1 cellular context compared by ENCODE assay signal in the genomic region with DNA sequence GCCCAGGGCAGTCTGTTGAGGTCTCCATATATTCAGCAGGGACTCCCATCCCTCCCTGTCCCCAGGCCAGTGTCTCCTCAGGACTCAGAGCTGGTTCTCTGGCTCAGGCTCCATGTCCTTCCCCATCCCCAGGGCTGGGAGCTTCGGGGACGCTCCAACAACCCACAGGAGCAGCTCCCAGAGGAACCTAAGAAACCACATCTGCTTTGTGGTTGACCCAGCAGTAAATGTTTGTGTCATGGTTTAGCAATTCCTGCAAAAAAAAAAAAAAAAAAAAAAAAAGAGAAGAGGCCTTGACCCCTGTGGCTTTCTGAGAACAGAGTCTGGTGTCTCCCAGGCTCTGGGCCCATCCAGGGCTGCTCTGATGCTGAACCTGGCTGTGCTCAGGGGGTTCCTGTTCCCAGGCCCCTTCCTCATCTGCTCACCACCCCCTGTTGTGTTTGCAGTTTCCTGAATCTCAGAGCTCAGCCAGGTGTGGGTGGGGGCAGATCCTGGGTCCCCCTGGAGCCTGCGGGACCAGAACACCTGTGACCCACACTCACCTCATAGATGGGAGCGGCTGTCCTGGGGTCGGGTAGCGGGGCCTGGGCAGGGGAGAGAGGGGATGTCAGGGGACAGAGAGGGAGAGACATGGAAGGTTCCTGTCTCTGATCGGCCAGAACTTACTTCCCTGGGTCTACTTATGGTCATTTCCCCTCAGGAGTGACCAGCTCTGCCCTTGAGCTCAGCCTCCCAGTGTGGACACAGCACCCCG.
TF ChIP-seq lines count a peak whose summit lies in the region.

No MANE protein-coding gene starts in this region.

TF ChIP-seq in H1, 55 proteins besides CTCF, POLR2A, EP300 and RAD21:
- TF ChIP-seq, protein P1, sequence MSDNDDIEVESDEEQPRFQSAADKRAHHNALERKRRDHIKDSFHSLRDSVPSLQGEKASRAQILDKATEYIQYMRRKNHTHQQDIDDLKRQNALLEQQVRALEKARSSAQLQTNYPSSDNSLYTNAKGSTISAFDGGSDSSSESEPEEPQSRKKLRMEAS (IDR thresholded peaks at IDR 0.05) = no peak
- TF ChIP-seq CTBP2 (IDR thresholded peaks at IDR 0.05; ENCODE audit: borderline replicate concordance, insufficient read depth, insufficient read length, low read length) (no peak), RFX5 (IDR thresholded peaks at IDR 0.05; ENCODE audit: borderline replicate concordance, low read depth, low read length) (no peak), SIN3A (conservative IDR thresholded peaks at IDR 0.05 in 1 of 2, IDR thresholded peaks at IDR 0.05 in 1 of 2; ENCODE audit: low read depth in 1 of 2, low read length in 2 of 2) (no peak), TBP (IDR thresholded peaks at IDR 0.05; ENCODE audit: low read depth, low read length) (no peak), TAF7 (optimal IDR thresholded peaks at IDR 0.05; ENCODE audit: borderline replicate concordance, low read depth, low read length) (no peak), SP1 (IDR thresholded peaks at IDR 0.05; ENCODE audit: low read depth, low read length) (no peak), FOSL1 (IDR thresholded peaks at IDR 0.05; ENCODE audit: insufficient read depth, low read depth, low read length) (no peak)
- TF ChIP-seq, protein P2, sequence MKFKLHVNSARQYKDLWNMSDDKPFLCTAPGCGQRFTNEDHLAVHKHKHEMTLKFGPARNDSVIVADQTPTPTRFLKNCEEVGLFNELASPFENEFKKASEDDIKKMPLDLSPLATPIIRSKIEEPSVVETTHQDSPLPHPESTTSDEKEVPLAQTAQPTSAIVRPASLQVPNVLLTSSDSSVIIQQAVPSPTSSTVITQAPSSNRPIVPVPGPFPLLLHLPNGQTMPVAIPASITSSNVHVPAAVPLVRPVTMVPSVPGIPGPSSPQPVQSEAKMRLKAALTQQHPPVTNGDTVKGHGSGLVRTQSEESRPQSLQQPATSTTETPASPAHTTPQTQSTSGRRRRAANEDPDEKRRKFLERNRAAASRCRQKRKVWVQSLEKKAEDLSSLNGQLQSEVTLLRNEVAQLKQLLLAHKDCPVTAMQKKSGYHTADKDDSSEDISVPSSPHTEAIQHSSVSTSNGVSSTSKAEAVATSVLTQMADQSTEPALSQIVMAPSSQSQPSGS (IDR thresholded peaks at IDR 0.05; ENCODE audit: low read length) = no peak
